Comparison of ENCODE assay signal across 8 cellular contexts in genomic region chr6:44245391-44245911, GRCh38. TPM values are rescaled to one million over a fixed set of nuclear protein-coding genes. Genes with fewer than 3 reads are reported as not detected.
A peak's percentile ranks its signal among the peaks of the same experiment; 100 is the strongest.
DNase-seq lines count a peak whose midpoint lies in the region; ATAC-seq, FAIRE-seq and TF ChIP-seq lines count a peak whose summit lies in the region.

No MANE protein-coding gene starts in this region.

- H3K4me3 ChIP-seq in body of pancreas (peak overlapping the region in 1 of 2 donors; percentile 38), lung (no peak overlapping the region), tibial nerve (peak overlapping the region; percentile 73 to 95 (median 84)), small intestine (ENCODE audit: low read depth in 1 of 2, low read length in 2 of 2) (peak overlapping the region in 1 of 2 donors; percentile 81)

- H3K27ac ChIP-seq in body of pancreas (peak overlapping the region; percentile 98 to 99 (median 99)), lung (ENCODE audit: low read depth in 1 of 2, low read length in 1 of 2) (peak overlapping the region; percentile 94 to 96), tibial nerve (peak overlapping the region; percentile 95 to 100 (median 98)), small intestine (ENCODE audit: low read depth in 1 of 2, low read length in 1 of 2) (peak overlapping the region in 1 of 2 donors; percentile 96)

- intact Hi-C loops in body of pancreas (cut with DNase I) (no loop called here), posterior cingulate gyrus (cut with DNase I) (no loop called here)

- 59 to 64% methylated on average over 12 of the region's 12 CpGs for WGBS in body of pancreas, 2 donors
- WGBS in lung, 2 donors: 76 to 87% methylated on average over 12 of the region's 12 CpGs
- 63 to 64% methylated on average over 12 of the region's 12 CpGs for WGBS in tibial nerve, 2 donors
- 77 to 85% (median 77%) methylated on average over 11 to 12 of the region's 12 CpGs for WGBS in small intestine, 3 donors

- peaks cover 41% of the 10 kb centered on the region for H3K36me3 Mint-ChIP-seq in activated T-cell treated with anti-CD3 and anti-CD28 coated beads, Interleukin-2, amount 50 U/mL, for 24 hours (ENCODE audit: low read depth)

- H3K27me3 ChIP-seq in body of pancreas: no peaks in the 10 kb centered on the region
- H3K27me3 ChIP-seq in lung (ENCODE audit: control insufficient read depth, insufficient read depth): no peaks in the 10 kb centered on the region
- no peaks in the 10 kb centered on the region for H3K27me3 ChIP-seq in tibial nerve
- no peaks in the 10 kb centered on the region for H3K27me3 ChIP-seq in small intestine (ENCODE audit: control insufficient read depth in 2 of 2, insufficient read depth in 2 of 2, low read length in 2 of 2)

- no peaks in the 10 kb centered on the region for H3K27me3 Mint-ChIP-seq in activated T-cell treated with anti-CD3 and anti-CD28 coated beads, Interleukin-2, amount 50 U/mL, for 24 hours

- no peak for TF ChIP-seq EP300 in tibial nerve (IDR thresholded peaks at IDR 0.05)

- ATAC-seq in body of pancreas: no peak
- ATAC-seq in lung (ENCODE audit: insufficient read depth, low FRiP score): no peak

- TF ChIP-seq CTCF in body of pancreas (IDR thresholded peaks at IDR 0.05) (no peak), lung (IDR thresholded peaks at IDR 0.05; ENCODE audit: control extremely low read depth, extremely low read depth) (no peak), tibial nerve (IDR thresholded peaks at IDR 0.05) (no peak)

- TF ChIP-seq POLR2A in body of pancreas (IDR thresholded peaks at IDR 0.05): no peak
- no peak for TF ChIP-seq POLR2A in tibial nerve (IDR thresholded peaks at IDR 0.05)

- H3K9me3 ChIP-seq in body of pancreas (no peaks in the 10 kb centered on the region), lung (ENCODE audit: control insufficient read depth in 2 of 2, insufficient read depth in 1 of 2, low read length in 1 of 2) (no peaks in the 10 kb centered on the region), tibial nerve (no peaks in the 10 kb centered on the region), small intestine (ENCODE audit: control insufficient read depth, low read depth) (no peaks in the 10 kb centered on the region)

- peak overlapping the region; percentile 100 for H3K27ac Mint-ChIP-seq in activated T-cell treated with anti-CD3 and anti-CD28 coated beads, Interleukin-2, amount 50 U/mL, for 24 hours

- H3K4me1 ChIP-seq in body of pancreas (peaks cover 35% of the 10 kb centered on the region), lung (ENCODE audit: control insufficient read depth in 2 of 2, insufficient read depth in 2 of 2, low read length in 2 of 2) (peaks cover 7 to 11% of the 10 kb centered on the region in 2 donors), tibial nerve (peaks cover 0 to 34% (median 18%) of the 10 kb centered on the region in 4 donors), small intestine (ENCODE audit: control insufficient read depth in 2 of 2, insufficient read depth in 1 of 2, low read depth in 1 of 2, low read length in 1 of 2) (peaks cover 0 to 5% of the 10 kb centered on the region in 2 donors)

- H3K9me3 Mint-ChIP-seq in activated T-cell treated with anti-CD3 and anti-CD28 coated beads, Interleukin-2, amount 50 U/mL, for 24 hours: no peaks in the 10 kb centered on the region

- H3K36me3 ChIP-seq in body of pancreas (replicated peaks in 1 of 2; ENCODE audit: insufficient read depth in 1 of 2, low read depth in 2 of 2) (peaks cover 9 to 13% of the 10 kb centered on the region in 2 donors), lung (ENCODE audit: control insufficient read depth in 2 of 2, insufficient read depth in 2 of 2, low read length in 2 of 2) (peaks cover 10 to 21% of the 10 kb centered on the region in 2 donors), tibial nerve (peaks cover 0 to 18% (median 0%) of the 10 kb centered on the region in 3 donors), small intestine (ENCODE audit: control insufficient read depth in 2 of 2, insufficient read depth in 2 of 2, low read length in 2 of 2) (peaks cover 3 to 6% of the 10 kb centered on the region in 2 donors)

- H3K4me1 Mint-ChIP-seq in activated T-cell treated with anti-CD3 and anti-CD28 coated beads, Interleukin-2, amount 50 U/mL, for 24 hours (ENCODE audit: low read depth): peaks cover 34% of the 10 kb centered on the region

- no peak for FAIRE-seq in small intestine (lab: Jason Lieb, UNC)

- no peak for DNase-seq in activated T-cell treated with anti-CD3 and anti-CD28 coated beads, Interleukin-2, amount 50 U/mL, for 24 hours
- DNase-seq in activated T-cell treated with anti-CD3 and anti-CD28 coated beads, Interleukin-2, amount 50 U/mL, for 48 hours: no peak
- DNase-seq in body of pancreas: no peak
- DNase-seq in lung (ENCODE audit: low spot score): no peak
- DNase-seq in tibial nerve (ENCODE audit: low spot score in 2 of 2): no peak
- DNase-seq in posterior cingulate gyrus: no peak
- DNase-seq in small intestine: no peak
- no peak for DNase-seq in NCI-H524 treated with DMSO at 0.1 percent for 48 hours (lab: John Stamatoyannopoulos, UW)

- H3K4me3 Mint-ChIP-seq in activated T-cell treated with anti-CD3 and anti-CD28 coated beads, Interleukin-2, amount 50 U/mL, for 24 hours: peak overlapping the region; percentile 98

RNA-seq across cellular contexts. Expression of gene HSP90AB1, which starts 1.4 kb away (rescaled TPM):
- 100 to 1,000 TPM; 269 to 441 TPM for total RNA-seq in body of pancreas
- 100 to 1,000 TPM; 458 to 700 TPM for total RNA-seq in lung
- 100 to 1,000 TPM; 289 to 560 TPM for polyA plus RNA-seq in lung
- total RNA-seq in tibial nerve: 100 to 1,000 TPM; 485 to 580 (median 543) TPM
- 100 to 1,000 TPM; 100 to 530 (median 171) TPM for polyA plus RNA-seq in small intestine

RNA-seq across cellular contexts. Expression of gene SLC35B2, which starts 11.9 kb away (rescaled TPM):
- total RNA-seq in body of pancreas: 10 to 100 TPM; 31.1 to 33.9 TPM
- 10 to 100 TPM; 29.9 to 44.4 TPM for total RNA-seq in lung
- polyA plus RNA-seq in lung: 10 to 100 TPM; 15.0 to 39.9 TPM
- total RNA-seq in tibial nerve: 10 to 100 TPM; 28.0 to 34.1 (median 33.1) TPM
- polyA plus RNA-seq in small intestine: 10 to 100 TPM in 2 of 3 donors, 1 to 10 TPM in 1; 6.5 to 33.2 (median 11.3) TPM

RNA-seq across cellular contexts. Expression of gene NFKBIE, which starts 19.9 kb away (rescaled TPM):
- total RNA-seq in body of pancreas (10 to 100 TPM; 18.9 to 68.6 TPM), lung (10 to 100 TPM; 13.1 to 20.1 TPM), tibial nerve (10 to 100 TPM; 12.7 to 20.7 (median 16.0) TPM)
- polyA plus RNA-seq in lung (10 to 100 TPM; 20.7 to 40.6 TPM), small intestine (10 to 100 TPM in 1 of 3 donors, 1 to 10 TPM in 2; 7.6 to 13.5 (median 8.3) TPM)

RNA-seq across cellular contexts. Expression of gene SLC29A1, which starts 22.1 kb away (rescaled TPM):
- 10 to 100 TPM; 44.8 to 90.3 TPM for total RNA-seq in body of pancreas
- 10 to 100 TPM; 19.1 to 42.7 TPM for total RNA-seq in lung
- polyA plus RNA-seq in lung: 10 to 100 TPM; 20.3 to 32.5 TPM
- total RNA-seq in tibial nerve: 10 to 100 TPM; 51.4 to 83.1 (median 63.8) TPM
- 10 to 100 TPM in 1 of 3 donors, 1 to 10 TPM in 2; 2.4 to 23.8 (median 3.4) TPM for polyA plus RNA-seq in small intestine

RNA-seq across cellular contexts. Expression of gene TMEM151B, which starts 24.8 kb away (rescaled TPM):
- total RNA-seq in body of pancreas (under 1 TPM; under 0.01 to 0.66 TPM), lung (under 1 TPM; 0.11 to 0.21 TPM), tibial nerve (under 1 TPM in 1 of 4 donors, not detected in 3; 0.42 TPM)
- polyA plus RNA-seq in lung (under 1 TPM; 0.02 to 0.04 TPM), small intestine (1 to 10 TPM in 1 of 3 donors, not detected in 2; 3.1 TPM)
